21 cellular contexts compared by ENCODE assay signal in the genomic region with DNA sequence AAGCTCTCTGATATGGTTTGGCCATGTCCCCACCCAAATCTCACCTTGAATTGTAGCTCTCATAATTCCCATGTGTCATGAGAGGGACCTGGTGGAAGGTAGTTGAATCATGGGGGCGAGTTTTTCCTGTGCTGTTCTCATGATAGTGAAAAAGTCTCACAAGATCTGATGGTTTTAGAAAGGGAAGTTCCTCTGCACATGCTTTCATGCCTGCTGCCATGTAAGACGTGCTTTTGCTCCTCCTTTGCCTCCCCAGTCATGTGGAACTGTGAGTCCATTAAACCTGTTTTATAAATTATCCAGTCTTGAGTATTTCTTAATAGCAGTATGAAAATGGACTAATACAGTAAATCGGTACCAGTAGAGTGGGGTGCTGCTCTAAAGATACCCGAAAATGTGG.
"Had no signal": no experiment of that assay in that cellular context is flagged by ENCODE, and none has a peak within 500 bp of the region (broad histone marks: within the 10 kb centered on the region; RNA-seq: fewer than 3 reads in every experiment).

No MANE protein-coding gene starts in this region.

- H3K36me3 ChIP-seq: gastroesophageal sphincter, heart left ventricle, left lung, lower lobe of right lung had no signal

- ATAC-seq: esophagus mucosa, foreskin keratinocyte, gastroesophageal sphincter, heart left ventricle, left cardiac atrium, left lung, left ventricle myocardium superior, lower lobe of right lung, mucosa of descending colon had no signal

- H3K27ac ChIP-seq: coronary artery, dorsolateral prefrontal cortex, epithelial cell of prostate, foreskin keratinocyte, gastroesophageal sphincter, heart left ventricle, hepatocyte, left lung, lower lobe of right lung had no signal

- H3K27me3 ChIP-seq: dorsolateral prefrontal cortex, foreskin keratinocyte, gastroesophageal sphincter, heart left ventricle, hepatocyte, left lung had no signal

- H3K4me1 ChIP-seq: foreskin keratinocyte, left lung, lower lobe of right lung had no signal

- H3K9me3 ChIP-seq: gastroesophageal sphincter, heart left ventricle, left lung, lower lobe of right lung, mucosa of descending colon had no signal

- H3K4me3 ChIP-seq: coronary artery, dorsolateral prefrontal cortex, gastroesophageal sphincter, heart left ventricle, hepatocyte, left lung, lower lobe of right lung, mucosa of descending colon had no signal

- DNase-seq: dermis blood vessel endothelial cell; dorsolateral prefrontal cortex; effector CD4-positive, alpha-beta T cell; effector memory CD4-positive, alpha-beta T cell; erythroblast; foreskin keratinocyte; heart left ventricle; hypothalamus; immature natural killer cell; left cardiac atrium; left lung; left ventricle myocardium superior; lower lobe of right lung; mesenchymal stem cell; mucosa of descending colon; naive B cell had no signal
